12 cellular contexts compared by ENCODE assay signal in the genomic region with DNA sequence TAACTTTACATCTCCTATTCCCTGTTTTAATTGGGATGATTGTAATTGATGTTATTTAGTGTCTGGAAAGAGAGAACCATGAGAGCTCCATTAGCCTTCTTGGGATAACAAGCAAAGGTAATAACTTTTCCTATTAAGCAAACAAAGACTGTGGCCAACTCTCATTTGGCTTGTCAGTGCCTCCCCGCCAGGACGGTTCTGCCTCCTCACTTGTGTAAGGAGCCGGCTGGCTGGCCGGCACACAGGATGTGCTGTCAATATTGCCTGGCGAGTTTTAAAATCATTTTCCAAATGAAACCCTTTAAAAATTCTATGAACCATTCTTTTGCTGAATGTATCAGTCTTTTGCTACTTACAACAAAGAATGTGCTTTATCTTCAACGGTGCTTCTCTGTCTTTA.
DNase-seq lines count a peak whose midpoint lies in the region; ATAC-seq, FAIRE-seq and TF ChIP-seq lines count a peak whose summit lies in the region.
"Had no signal": no experiment of that assay in that cellular context is flagged by ENCODE, and none has a peak within 500 bp of the region (broad histone marks: within the 10 kb centered on the region; RNA-seq: fewer than 3 reads in every experiment).

No MANE protein-coding gene starts in this region.

- no peak overlapping the region for H3K9ac ChIP-seq in kidney (ENCODE audit: low read length in 2 of 2)

- H3K9me3 ChIP-seq in left ventricle myocardium inferior (replicated peaks) (no peaks in the 10 kb centered on the region), kidney (ENCODE audit: control insufficient read depth in 1 of 2, low read length in 2 of 2) (no peaks in the 10 kb centered on the region), psoas muscle (no peaks in the 10 kb centered on the region)
- H3K9me3 ChIP-seq: stomach had no signal

- H3K27ac ChIP-seq in left ventricle myocardium inferior (replicated peaks) (no peak overlapping the region), kidney (ENCODE audit: low read depth in 2 of 2, low read length in 2 of 2) (no peak overlapping the region), psoas muscle (no peak overlapping the region)
- H3K27ac ChIP-seq: stomach had no signal

- DNase-seq in left ventricle myocardium superior (peak; percentile 19), left ventricle myocardium inferior (no peak), NCI-H748 treated with DMSO at 0.1 percent for 48 hours (lab: John Stamatoyannopoulos, UW) (peak; percentile 57), kidney (peak; percentile 37), superior temporal gyrus (ENCODE audit: extremely low spot score) (no peak), NCI-H526 (lab: John Stamatoyannopoulos, UW) (no peak), psoas muscle (no peak)
- DNase-seq: activated effector memory CD4-positive, alpha-beta T cell treated with Interleukin-2 at 50 U/mL for 16 hours; GOT3; natural killer cell had no signal

- FAIRE-seq in kidney (lab: Jason Lieb, UNC) = no peak

- H3K27me3 ChIP-seq in left ventricle myocardium inferior (ENCODE audit: low read depth) (no peaks in the 10 kb centered on the region), psoas muscle (ENCODE audit: insufficient read depth in 3 of 3, low read length in 2 of 3) (no peaks in the 10 kb centered on the region)
- H3K27me3 ChIP-seq: stomach had no signal

- intact Hi-C loops in left ventricle myocardium superior (cut with micrococcal nuclease) (no loop called here), left ventricle myocardium inferior (cut with micrococcal nuclease) (no loop called here), kidney (cut with DNase I) (no loop called here), psoas muscle (cut with DNase I) (no loop called here)

- 37 to 52% (median 40%) methylated on average over 6 of the region's 6 CpGs for WGBS in psoas muscle, 3 donors

- TF ChIP-seq CTCF in left ventricle myocardium inferior (IDR thresholded peaks at IDR 0.05; ENCODE audit: borderline replicate concordance) (no peak), kidney (IDR thresholded peaks at IDR 0.05; ENCODE audit: borderline replicate concordance, extremely low read depth, insufficient read depth) (no peak), psoas muscle (IDR thresholded peaks at IDR 0.05) (no peak)

- H3K36me3 ChIP-seq in left ventricle myocardium inferior (no peaks in the 10 kb centered on the region), kidney (ENCODE audit: control insufficient read depth in 1 of 2, insufficient read depth in 2 of 2, low read length in 2 of 2) (no peaks in the 10 kb centered on the region), psoas muscle (ENCODE audit: insufficient read depth in 1 of 2, low read depth in 1 of 2) (no peaks in the 10 kb centered on the region)
- H3K36me3 ChIP-seq: stomach had no signal

- H3K4me3 ChIP-seq in left ventricle myocardium inferior = no peak overlapping the region
- no peak overlapping the region for H3K4me3 ChIP-seq in kidney (ENCODE audit: low read length in 2 of 2)
- H3K4me3 ChIP-seq in psoas muscle = no peak overlapping the region
- H3K4me3 ChIP-seq: stomach had no signal

- ATAC-seq in left ventricle myocardium superior (no peak), psoas muscle (no peak), GM18868 (IDR thresholded peaks at IDR 0.05; ENCODE audit: unreplicated experiment) (no peak)
- ATAC-seq: natural killer cell had no signal

- no peaks in the 10 kb centered on the region for H3K4me1 ChIP-seq in left ventricle myocardium inferior
- no peaks in the 10 kb centered on the region for H3K4me1 ChIP-seq in kidney (ENCODE audit: control insufficient read depth in 1 of 2, insufficient read depth in 1 of 2, low read depth in 1 of 2, low read length in 2 of 2)
- no peaks in the 10 kb centered on the region for H3K4me1 ChIP-seq in psoas muscle

Comparison
In these comparisons a context has a peak if more than half of its experiments do, and no peak if none do; other contexts are left out.
1. DNase-seq: peak in left ventricle myocardium superior (single experiment), NCI-H748 treated with DMSO at 0.1 percent for 48 hours (single experiment) and kidney (single experiment); none in left ventricle myocardium inferior (single experiment), superior temporal gyrus (single experiment), NCI-H526 (0 of 2) and psoas muscle (0 of 2).